ENCODE assay signal across 21 cellular contexts in the genomic region with DNA sequence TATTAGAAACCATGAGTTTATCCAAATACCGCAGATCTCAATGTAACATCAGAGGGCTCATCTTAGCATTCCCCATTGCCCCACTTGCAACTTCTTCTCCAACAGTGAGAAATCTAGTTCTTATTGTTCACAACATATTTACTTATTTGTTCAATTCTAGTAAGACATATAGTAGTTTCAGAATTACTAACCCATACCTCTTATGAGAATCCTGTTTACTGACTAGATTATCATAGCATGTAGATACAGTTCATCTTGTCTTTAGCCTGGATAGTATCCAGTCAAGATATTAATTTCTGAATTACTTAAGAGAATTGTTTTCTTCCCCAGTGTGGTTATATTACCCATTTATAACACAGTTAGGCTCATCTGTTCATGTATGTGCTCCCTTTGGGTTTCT.
DNase-seq lines count a peak whose midpoint lies in the region; ATAC-seq, FAIRE-seq and TF ChIP-seq lines count a peak whose summit lies in the region.
"Had no signal": no experiment of that assay in that cellular context is flagged by ENCODE, and none has a peak within 500 bp of the region (broad histone marks: within the 10 kb centered on the region; RNA-seq: fewer than 3 reads in every experiment).

No MANE protein-coding gene starts in this region.

- peaks cover 11 to 57% (median 34%) of the 10 kb centered on the region in 3 experiments for H3K36me3 ChIP-seq in naive thymus-derived CD4-positive, alpha-beta T cell (ENCODE audit: control insufficient read depth in 2 of 3, insufficient read depth in 3 of 3, low read length in 3 of 3)

- POLR2A ChIA-PET in naive thymus-derived CD4-positive, alpha-beta T cell (lab: Charles Lee), result no interaction called here

- intact Hi-C loops in activated T-helper 1 cell treated with anti-CD3 and anti-CD28 coated beads, Interleukin-12 subunit alpha, Interleukin-12 subunit beta, Interleukin-2, Interleukin-4 antibody, amounts not matched to agents 30 ng/mL and 10 ng/mL and 1 ng/mL, durations not matched to agents 14 hours and 24 hours and 36 hours (cut with micrococcal nuclease), result loop anchor here (1.0 kb wide), 1 partner anchor 9 kb away; no protein-coding TSS in a partner anchor
- intact Hi-C loops in naive thymus-derived CD4-positive, alpha-beta T cell (cut with micrococcal nuclease), result no loop called here

- no peaks in the 10 kb centered on the region for H3K27me3 ChIP-seq in naive thymus-derived CD4-positive, alpha-beta T cell (ENCODE audit: control insufficient read depth in 2 of 2, insufficient read depth in 2 of 2, low read length in 2 of 2)

- ATAC-seq in activated T-cell treated with anti-CD3 and anti-CD28 coated beads, Interleukin-2, amount 50 U/mL, for 72 hours (replicated peaks in 1 of 2), result peak; percentile 18 to 63
- no peak for ATAC-seq in naive thymus-derived CD4-positive, alpha-beta T cell
- no peak for ATAC-seq in GM21619 (IDR thresholded peaks at IDR 0.05; ENCODE audit: unreplicated experiment)
- ATAC-seq: GM23338 had no signal

- no peak overlapping the region for H3K4me3 ChIP-seq in naive thymus-derived CD4-positive, alpha-beta T cell (ENCODE audit: low read length)
- H3K4me3 ChIP-seq: GM23338, PC-9 had no signal

- H3K9me3 Mint-ChIP-seq in activated T-cell treated with anti-CD3 and anti-CD28 coated beads, Interleukin-2, amount 50 U/mL, for 72 hours, result no peaks in the 10 kb centered on the region
- no peaks in the 10 kb centered on the region for H3K9me3 Mint-ChIP-seq in activated T-helper 1 cell treated with anti-CD3 and anti-CD28 coated beads, Interleukin-12 subunit alpha, Interleukin-12 subunit beta, Interleukin-2, Interleukin-4 antibody, amounts not matched to agents 30 ng/mL and 10 ng/mL and 1 ng/mL, durations not matched to agents 14 hours and 24 hours and 36 hours
- peaks cover 0 to 2% (median 0%) of the 10 kb centered on the region in 11 donors for H3K9me3 Mint-ChIP-seq in naive thymus-derived CD4-positive, alpha-beta T cell
- H3K9me3 Mint-ChIP-seq: GM23338 had no signal

- peak; percentile 36 for FAIRE-seq in GM12892 (lab: Jason Lieb, UNC)

- no peak overlapping the region for H3K27ac ChIP-seq in naive thymus-derived CD4-positive, alpha-beta T cell (ENCODE audit: low read depth, low read length)
- H3K27ac ChIP-seq: C4-2B, PC-9, RWPE1 had no signal

- DNase-seq in activated T-cell treated with anti-CD3 and anti-CD28 coated beads, Interleukin-2, amount 50 U/mL, for 72 hours, result no peak
- no peak for DNase-seq in activated T-cell treated with anti-CD3 and anti-CD28 coated beads, Interleukin-2, amount 50 U/mL, for 48 hours
- no peak for DNase-seq in GM12892 (ENCODE audit: insufficient read length)
- DNase-seq in activated T-helper 1 cell treated with anti-CD3 and anti-CD28 coated beads, Interleukin-12 subunit alpha, Interleukin-12 subunit beta, Interleukin-2, Interleukin-4 antibody, amounts not matched to agents 30 ng/mL and 10 ng/mL and 1 ng/mL, durations not matched to agents 14 hours and 24 hours and 36 hours (ENCODE audit: low spot score), result no peak
- no peak for DNase-seq in naive thymus-derived CD4-positive, alpha-beta T cell
- DNase-seq in stimulated activated naive CD4-positive, alpha-beta T cell treated with Interleukin-2 at 50 U/mL for 16 hours (lab: John Stamatoyannopoulos, UW), result no peak
- DNase-seq: COR-L47, DMS 273 treated with DMSO at 0.1 percent for 48 hours, DND-41, HCEC 1CT, MM.1S, NCI-H1092 treated with DMSO at 0.1 percent for 48 hours, NCI-H146, NCI-H2029 treated with DMSO at 0.1 percent for 48 hours, NCI-H2171, NCI-H526, PC-9 had no signal

- no peaks in the 10 kb centered on the region for H3K27me3 Mint-ChIP-seq in activated T-cell treated with anti-CD3 and anti-CD28 coated beads, Interleukin-2, amount 50 U/mL, for 72 hours (ENCODE audit: low read depth)
- no peaks in the 10 kb centered on the region for H3K27me3 Mint-ChIP-seq in activated T-helper 1 cell treated with anti-CD3 and anti-CD28 coated beads, Interleukin-12 subunit alpha, Interleukin-12 subunit beta, Interleukin-2, Interleukin-4 antibody, amounts not matched to agents 30 ng/mL and 10 ng/mL and 1 ng/mL, durations not matched to agents 14 hours and 24 hours and 36 hours (ENCODE audit: insufficient read depth)
- no peaks in the 10 kb centered on the region for H3K27me3 Mint-ChIP-seq in naive thymus-derived CD4-positive, alpha-beta T cell

- H3K27ac Mint-ChIP-seq in activated T-cell treated with anti-CD3 and anti-CD28 coated beads, Interleukin-2, amount 50 U/mL, for 72 hours, result peak overlapping the region; percentile 48
- H3K27ac Mint-ChIP-seq in activated T-helper 1 cell treated with anti-CD3 and anti-CD28 coated beads, Interleukin-12 subunit alpha, Interleukin-12 subunit beta, Interleukin-2, Interleukin-4 antibody, amounts not matched to agents 30 ng/mL and 10 ng/mL and 1 ng/mL, durations not matched to agents 14 hours and 24 hours and 36 hours, result peak overlapping the region; percentile 14
- peak overlapping the region in 5 of 9 donors; percentile 14 to 70 (median 46) for H3K27ac Mint-ChIP-seq in naive thymus-derived CD4-positive, alpha-beta T cell
- H3K27ac Mint-ChIP-seq: GM23338 had no signal

- H3K4me1 Mint-ChIP-seq in activated T-cell treated with anti-CD3 and anti-CD28 coated beads, Interleukin-2, amount 50 U/mL, for 72 hours (ENCODE audit: low read depth), result peaks cover 30% of the 10 kb centered on the region
- peaks cover 31% of the 10 kb centered on the region for H3K4me1 Mint-ChIP-seq in activated T-helper 1 cell treated with anti-CD3 and anti-CD28 coated beads, Interleukin-12 subunit alpha, Interleukin-12 subunit beta, Interleukin-2, Interleukin-4 antibody, amounts not matched to agents 30 ng/mL and 10 ng/mL and 1 ng/mL, durations not matched to agents 14 hours and 24 hours and 36 hours (ENCODE audit: low read depth)
- H3K4me1 Mint-ChIP-seq in naive thymus-derived CD4-positive, alpha-beta T cell, result peaks cover 0 to 32% (median 7%) of the 10 kb centered on the region in 7 donors
- H3K4me1 Mint-ChIP-seq: GM23338 had no signal

- no peaks in the 10 kb centered on the region for H3K4me1 ChIP-seq in naive thymus-derived CD4-positive, alpha-beta T cell (ENCODE audit: control insufficient read depth in 2 of 2, insufficient read depth in 2 of 2, low read length in 2 of 2)

- no peak overlapping the region for H3K4me3 Mint-ChIP-seq in activated T-cell treated with anti-CD3 and anti-CD28 coated beads, Interleukin-2, amount 50 U/mL, for 72 hours
- H3K4me3 Mint-ChIP-seq in activated T-helper 1 cell treated with anti-CD3 and anti-CD28 coated beads, Interleukin-12 subunit alpha, Interleukin-12 subunit beta, Interleukin-2, Interleukin-4 antibody, amounts not matched to agents 30 ng/mL and 10 ng/mL and 1 ng/mL, durations not matched to agents 14 hours and 24 hours and 36 hours, result no peak overlapping the region
- H3K4me3 Mint-ChIP-seq in naive thymus-derived CD4-positive, alpha-beta T cell, result no peak overlapping the region
- H3K4me3 Mint-ChIP-seq: GM23338 had no signal

- peaks cover 11 to 41% of the 10 kb centered on the region in 2 donors for H3K36me3 Mint-ChIP-seq in activated T-cell treated with anti-CD3 and anti-CD28 coated beads, Interleukin-2, amount 50 U/mL, for 72 hours (ENCODE audit: insufficient read depth in 2 of 2)
- H3K36me3 Mint-ChIP-seq in activated T-helper 1 cell treated with anti-CD3 and anti-CD28 coated beads, Interleukin-12 subunit alpha, Interleukin-12 subunit beta, Interleukin-2, Interleukin-4 antibody, amounts not matched to agents 30 ng/mL and 10 ng/mL and 1 ng/mL, durations not matched to agents 14 hours and 24 hours and 36 hours (ENCODE audit: low read depth), result peaks cover 61% of the 10 kb centered on the region
- H3K36me3 Mint-ChIP-seq in naive thymus-derived CD4-positive, alpha-beta T cell, result peaks cover 29 to 78% (median 58%) of the 10 kb centered on the region in 5 donors

- TF ChIP-seq POLR2A in GM12892 (IDR thresholded peaks at IDR 0.05; ENCODE audit: low read depth, low read length), result no peak

- CTCF ChIA-PET in naive thymus-derived CD4-positive, alpha-beta T cell (lab: Charles Lee), result interaction anchor here (1.4 kb wide), 1 partner anchor 12 kb away, joined by 3 read pairs; no protein-coding TSS in a partner anchor

- H3K9me3 ChIP-seq in naive thymus-derived CD4-positive, alpha-beta T cell (ENCODE audit: control insufficient read depth in 2 of 3, low read length in 3 of 3), result no peaks in the 10 kb centered on the region

Comparison
In these comparisons a context has a peak if more than half of its experiments do, and no peak if none do; other contexts are left out.
1. ATAC-seq: peak in activated T-cell treated with anti-CD3 and anti-CD28 coated beads, Interleukin-2, amount 50 U/mL, for 72 hours (2 of 2); none in naive thymus-derived CD4-positive, alpha-beta T cell (single experiment) and GM21619 (single experiment).
2. Peak in every context shown above with its lines, with median percentiles within 50 percentile points of each other: H3K27ac Mint-ChIP-seq.